In the genomic region with DNA sequence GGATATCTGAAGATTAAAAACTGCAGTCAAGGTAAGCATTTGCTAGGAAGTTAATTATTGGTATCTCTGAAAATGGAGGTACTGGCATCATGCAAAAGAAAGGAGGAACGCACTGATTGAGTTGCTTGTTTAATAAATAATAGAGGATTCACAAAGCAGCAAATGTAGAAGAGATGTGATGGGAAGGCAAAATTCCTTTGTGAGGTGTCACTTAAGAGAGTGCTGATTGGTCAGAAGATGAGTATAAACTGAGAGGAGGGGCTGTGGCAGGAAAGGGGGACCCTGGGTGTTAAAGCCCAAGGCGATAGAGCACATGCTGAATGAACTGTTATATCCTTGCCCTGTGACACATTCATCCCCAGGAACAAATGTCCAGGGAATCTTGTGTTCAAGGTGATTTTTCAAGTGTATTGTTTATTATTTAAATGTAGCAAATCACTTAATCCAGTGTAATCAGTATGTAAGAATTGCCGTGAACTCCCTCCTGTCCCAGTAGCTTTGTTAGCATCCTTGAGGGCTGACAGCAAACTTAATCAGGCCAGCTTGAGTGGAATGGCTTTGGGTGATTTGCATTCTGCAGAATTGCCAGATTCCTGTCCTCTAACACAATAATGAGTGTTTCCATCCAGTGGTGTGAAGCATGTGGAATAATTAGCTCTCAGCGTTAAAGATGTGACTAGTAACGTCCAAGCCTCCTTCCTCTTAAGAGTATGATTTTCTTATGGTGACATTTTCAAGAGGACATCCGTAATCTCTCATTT, we compare ENCODE assay signal across 1 cellular context.
TF ChIP-seq lines count a peak whose summit lies in the region.

No MANE protein-coding gene starts in this region.

TF ChIP-seq in GM23338, 12 proteins besides CTCF, POLR2A, EP300 and RAD21 (continued from another document):
- TF ChIP-seq ZNF462 (CRISPR knock-in tag; IDR thresholded peaks at IDR 0.05) (no peak), NANOG (IDR thresholded peaks at IDR 0.05; ENCODE audit: borderline replicate concordance) (no peak)
- TF ChIP-seq, protein P1, sequence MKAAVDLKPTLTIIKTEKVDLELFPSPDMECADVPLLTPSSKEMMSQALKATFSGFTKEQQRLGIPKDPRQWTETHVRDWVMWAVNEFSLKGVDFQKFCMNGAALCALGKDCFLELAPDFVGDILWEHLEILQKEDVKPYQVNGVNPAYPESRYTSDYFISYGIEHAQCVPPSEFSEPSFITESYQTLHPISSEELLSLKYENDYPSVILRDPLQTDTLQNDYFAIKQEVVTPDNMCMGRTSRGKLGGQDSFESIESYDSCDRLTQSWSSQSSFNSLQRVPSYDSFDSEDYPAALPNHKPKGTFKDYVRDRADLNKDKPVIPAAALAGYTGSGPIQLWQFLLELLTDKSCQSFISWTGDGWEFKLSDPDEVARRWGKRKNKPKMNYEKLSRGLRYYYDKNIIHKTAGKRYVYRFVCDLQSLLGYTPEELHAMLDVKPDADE (IDR thresholded peaks at IDR 0.05), result no peak
